1 cellular context compared by ENCODE assay signal in genomic region chr12:95634622-95635621, GRCh38.
TF ChIP-seq lines count a peak whose summit lies in the region.

No MANE protein-coding gene starts in this region.

TF ChIP-seq in HepG2, 621 proteins besides CTCF, POLR2A, EP300 and RAD21 (continued from another document and continues in another):
- TF ChIP-seq SNAPC4 (CRISPR knock-in tag; IDR thresholded peaks at IDR 0.05) = no peak
- TF ChIP-seq ZZZ3 (CRISPR knock-in tag; IDR thresholded peaks at IDR 0.05; ENCODE audit: borderline replicate concordance) = no peak
- TF ChIP-seq, protein P1, sequence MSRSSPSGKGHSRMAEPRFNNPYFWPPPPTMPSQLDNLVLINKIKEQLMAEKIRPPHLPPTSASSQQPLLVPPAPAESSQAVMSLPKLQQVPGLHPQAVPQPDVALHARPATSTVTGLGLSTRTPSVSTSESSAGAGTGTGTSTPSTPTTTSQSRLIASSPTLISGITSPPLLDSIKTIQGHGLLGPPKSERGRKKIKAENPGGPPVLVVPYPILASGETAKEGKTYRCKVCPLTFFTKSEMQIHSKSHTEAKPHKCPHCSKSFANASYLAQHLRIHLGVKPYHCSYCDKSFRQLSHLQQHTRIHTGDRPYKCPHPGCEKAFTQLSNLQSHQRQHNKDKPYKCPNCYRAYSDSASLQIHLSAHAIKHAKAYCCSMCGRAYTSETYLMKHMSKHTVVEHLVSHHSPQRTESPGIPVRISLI (CRISPR knock-in tag; IDR thresholded peaks at IDR 0.05; ENCODE audit: borderline replicate concordance) = no peak
- no peak for TF ChIP-seq ZNF790 (CRISPR knock-in tag; IDR thresholded peaks at IDR 0.05; ENCODE audit: borderline replicate concordance)
- peak; percentile 64 for TF ChIP-seq RCOR2 (CRISPR knock-in tag; IDR thresholded peaks at IDR 0.05)
- no peak for TF ChIP-seq PATZ1 (CRISPR knock-in tag; IDR thresholded peaks at IDR 0.05)
- no peak for TF ChIP-seq ZNF468 (CRISPR knock-in tag; IDR thresholded peaks at IDR 0.05)
- no peak for TF ChIP-seq RNF2 (conservative IDR thresholded peaks at IDR 0.05; ENCODE audit: low read depth)
- TF ChIP-seq, protein P2, sequence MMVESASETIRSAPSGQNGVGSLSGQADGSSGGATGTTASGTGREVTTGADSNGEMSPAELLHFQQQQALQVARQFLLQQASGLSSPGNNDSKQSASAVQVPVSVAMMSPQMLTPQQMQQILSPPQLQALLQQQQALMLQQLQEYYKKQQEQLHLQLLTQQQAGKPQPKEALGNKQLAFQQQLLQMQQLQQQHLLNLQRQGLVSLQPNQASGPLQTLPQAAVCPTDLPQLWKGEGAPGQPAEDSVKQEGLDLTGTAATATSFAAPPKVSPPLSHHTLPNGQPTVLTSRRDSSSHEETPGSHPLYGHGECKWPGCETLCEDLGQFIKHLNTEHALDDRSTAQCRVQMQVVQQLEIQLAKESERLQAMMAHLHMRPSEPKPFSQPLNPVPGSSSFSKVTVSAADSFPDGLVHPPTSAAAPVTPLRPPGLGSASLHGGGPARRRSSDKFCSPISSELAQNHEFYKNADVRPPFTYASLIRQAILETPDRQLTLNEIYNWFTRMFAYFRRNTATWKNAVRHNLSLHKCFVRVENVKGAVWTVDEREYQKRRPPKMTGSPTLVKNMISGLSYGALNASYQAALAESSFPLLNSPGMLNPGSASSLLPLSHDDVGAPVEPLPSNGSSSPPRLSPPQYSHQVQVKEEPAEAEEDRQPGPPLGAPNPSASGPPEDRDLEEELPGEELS (CRISPR knock-in tag; IDR thresholded peaks at IDR 0.05) = 0 out of 2 replicates have a peak, but pooled peaks have one; percentile 26
- TF ChIP-seq ZNF282 (IDR thresholded peaks at IDR 0.05; ENCODE audit: partially characterized antibody) = no peak
- TF ChIP-seq HOMEZ (CRISPR knock-in tag; IDR thresholded peaks at IDR 0.05; ENCODE audit: low read depth) = peak; percentile 92; the same call in 1 of the 2 replicates
- no peak for TF ChIP-seq ZNF543 (CRISPR knock-in tag; IDR thresholded peaks at IDR 0.05)
- no peak for TF ChIP-seq NRL (CRISPR knock-in tag; IDR thresholded peaks at IDR 0.05; ENCODE audit: borderline replicate concordance)
- TF ChIP-seq RORA (CRISPR knock-in tag; IDR thresholded peaks at IDR 0.05) = no peak
- TF ChIP-seq MAFF (IDR thresholded peaks at IDR 0.05; ENCODE audit: low read depth, low read length) = no peak
- TF ChIP-seq ZNF749 (CRISPR knock-in tag; IDR thresholded peaks at IDR 0.05; ENCODE audit: borderline replicate concordance) = no peak
- no peak for TF ChIP-seq ATF7 (IDR thresholded peaks at IDR 0.05)
- no peak for TF ChIP-seq ATF7 (CRISPR knock-in tag; IDR thresholded peaks at IDR 0.05)
- TF ChIP-seq, protein P3, sequence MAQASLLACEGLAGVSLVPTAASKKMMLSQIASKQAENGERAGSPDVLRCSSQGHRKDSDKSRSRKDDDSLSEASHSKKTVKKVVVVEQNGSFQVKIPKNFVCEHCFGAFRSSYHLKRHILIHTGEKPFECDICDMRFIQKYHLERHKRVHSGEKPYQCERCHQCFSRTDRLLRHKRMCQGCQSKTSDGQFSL (CRISPR knock-in tag; IDR thresholded peaks at IDR 0.05) = no peak
- peak; percentile 74 for TF ChIP-seq HNF4G (IDR thresholded peaks at IDR 0.05; ENCODE audit: borderline replicate concordance, low read depth, low read length)
- peak; percentile 31; the same call in 1 of the 2 replicates for TF ChIP-seq HNF4G (CRISPR knock-in tag; IDR thresholded peaks at IDR 0.05; ENCODE audit: borderline replicate concordance, low read depth)
- no peak for TF ChIP-seq NR3C1 (CRISPR knock-in tag; IDR thresholded peaks at IDR 0.05)
- TF ChIP-seq ESRRA (CRISPR knock-in tag; IDR thresholded peaks at IDR 0.05; ENCODE audit: low read depth) = no peak
- TF ChIP-seq, protein P4, sequence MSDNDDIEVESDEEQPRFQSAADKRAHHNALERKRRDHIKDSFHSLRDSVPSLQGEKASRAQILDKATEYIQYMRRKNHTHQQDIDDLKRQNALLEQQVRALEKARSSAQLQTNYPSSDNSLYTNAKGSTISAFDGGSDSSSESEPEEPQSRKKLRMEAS (IDR thresholded peaks at IDR 0.05) = peak; percentile 67
- no peak for TF ChIP-seq ZNF552 (CRISPR knock-in tag; IDR thresholded peaks at IDR 0.05; ENCODE audit: borderline replicate concordance)
- TF ChIP-seq, protein P5, sequence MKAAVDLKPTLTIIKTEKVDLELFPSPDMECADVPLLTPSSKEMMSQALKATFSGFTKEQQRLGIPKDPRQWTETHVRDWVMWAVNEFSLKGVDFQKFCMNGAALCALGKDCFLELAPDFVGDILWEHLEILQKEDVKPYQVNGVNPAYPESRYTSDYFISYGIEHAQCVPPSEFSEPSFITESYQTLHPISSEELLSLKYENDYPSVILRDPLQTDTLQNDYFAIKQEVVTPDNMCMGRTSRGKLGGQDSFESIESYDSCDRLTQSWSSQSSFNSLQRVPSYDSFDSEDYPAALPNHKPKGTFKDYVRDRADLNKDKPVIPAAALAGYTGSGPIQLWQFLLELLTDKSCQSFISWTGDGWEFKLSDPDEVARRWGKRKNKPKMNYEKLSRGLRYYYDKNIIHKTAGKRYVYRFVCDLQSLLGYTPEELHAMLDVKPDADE (CRISPR knock-in tag; IDR thresholded peaks at IDR 0.05) = no peak
- TF ChIP-seq, protein P6, sequence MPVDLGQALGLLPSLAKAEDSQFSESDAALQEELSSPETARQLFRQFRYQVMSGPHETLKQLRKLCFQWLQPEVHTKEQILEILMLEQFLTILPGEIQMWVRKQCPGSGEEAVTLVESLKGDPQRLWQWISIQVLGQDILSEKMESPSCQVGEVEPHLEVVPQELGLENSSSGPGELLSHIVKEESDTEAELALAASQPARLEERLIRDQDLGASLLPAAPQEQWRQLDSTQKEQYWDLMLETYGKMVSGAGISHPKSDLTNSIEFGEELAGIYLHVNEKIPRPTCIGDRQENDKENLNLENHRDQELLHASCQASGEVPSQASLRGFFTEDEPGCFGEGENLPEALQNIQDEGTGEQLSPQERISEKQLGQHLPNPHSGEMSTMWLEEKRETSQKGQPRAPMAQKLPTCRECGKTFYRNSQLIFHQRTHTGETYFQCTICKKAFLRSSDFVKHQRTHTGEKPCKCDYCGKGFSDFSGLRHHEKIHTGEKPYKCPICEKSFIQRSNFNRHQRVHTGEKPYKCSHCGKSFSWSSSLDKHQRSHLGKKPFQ (CRISPR knock-in tag; IDR thresholded peaks at IDR 0.05; ENCODE audit: insufficient replicate concordance) = no peak
- TF ChIP-seq ZNF281 (CRISPR knock-in tag; IDR thresholded peaks at IDR 0.05; ENCODE audit: borderline replicate concordance) = no peak
- no peak for TF ChIP-seq KDM4B (CRISPR knock-in tag; IDR thresholded peaks at IDR 0.05)
- no peak for TF ChIP-seq ZNF367 (CRISPR knock-in tag; IDR thresholded peaks at IDR 0.05; ENCODE audit: borderline replicate concordance)
- no peak for TF ChIP-seq REL (CRISPR knock-in tag; conservative IDR thresholded peaks at IDR 0.05)
- TF ChIP-seq TBX2 (CRISPR knock-in tag; IDR thresholded peaks at IDR 0.05; ENCODE audit: borderline replicate concordance) = peak; percentile 72; the same call in 1 of the 2 replicates
- TF ChIP-seq HMG20B (CRISPR knock-in tag; conservative IDR thresholded peaks at IDR 0.05) = 0 out of 2 replicates have a peak, but pooled peaks have one; percentile 36
- TF ChIP-seq, protein P7, sequence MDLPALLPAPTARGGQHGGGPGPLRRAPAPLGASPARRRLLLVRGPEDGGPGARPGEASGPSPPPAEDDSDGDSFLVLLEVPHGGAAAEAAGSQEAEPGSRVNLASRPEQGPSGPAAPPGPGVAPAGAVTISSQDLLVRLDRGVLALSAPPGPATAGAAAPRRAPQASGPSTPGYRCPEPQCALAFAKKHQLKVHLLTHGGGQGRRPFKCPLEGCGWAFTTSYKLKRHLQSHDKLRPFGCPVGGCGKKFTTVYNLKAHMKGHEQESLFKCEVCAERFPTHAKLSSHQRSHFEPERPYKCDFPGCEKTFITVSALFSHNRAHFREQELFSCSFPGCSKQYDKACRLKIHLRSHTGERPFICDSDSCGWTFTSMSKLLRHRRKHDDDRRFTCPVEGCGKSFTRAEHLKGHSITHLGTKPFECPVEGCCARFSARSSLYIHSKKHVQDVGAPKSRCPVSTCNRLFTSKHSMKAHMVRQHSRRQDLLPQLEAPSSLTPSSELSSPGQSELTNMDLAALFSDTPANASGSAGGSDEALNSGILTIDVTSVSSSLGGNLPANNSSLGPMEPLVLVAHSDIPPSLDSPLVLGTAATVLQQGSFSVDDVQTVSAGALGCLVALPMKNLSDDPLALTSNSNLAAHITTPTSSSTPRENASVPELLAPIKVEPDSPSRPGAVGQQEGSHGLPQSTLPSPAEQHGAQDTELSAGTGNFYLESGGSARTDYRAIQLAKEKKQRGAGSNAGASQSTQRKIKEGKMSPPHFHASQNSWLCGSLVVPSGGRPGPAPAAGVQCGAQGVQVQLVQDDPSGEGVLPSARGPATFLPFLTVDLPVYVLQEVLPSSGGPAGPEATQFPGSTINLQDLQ (CRISPR knock-in tag; IDR thresholded peaks at IDR 0.05) = no peak
- no peak for TF ChIP-seq RBM22 (optimal IDR thresholded peaks at IDR 0.05; ENCODE audit: low read length)
- no peak for TF ChIP-seq ZNF329 (CRISPR knock-in tag; IDR thresholded peaks at IDR 0.05; ENCODE audit: low read depth)
